1 cellular context compared by ENCODE assay signal in genomic region chr14:68966872-68967301, GRCh38.
TF ChIP-seq lines count a peak whose summit lies in the region.

No MANE protein-coding gene starts in this region.

TF ChIP-seq in H1, 55 proteins besides CTCF, POLR2A, EP300 and RAD21:
- TF ChIP-seq SIX5 (IDR thresholded peaks at IDR 0.05; ENCODE audit: low read depth, low read length) = no peak
- TF ChIP-seq ASH2L (IDR thresholded peaks at IDR 0.05; ENCODE audit: low read length) = no peak
- no peak for TF ChIP-seq SP2 (IDR thresholded peaks at IDR 0.05; ENCODE audit: low read length)
- TF ChIP-seq E2F6 (IDR thresholded peaks at IDR 0.05) = no peak
- no peak for TF ChIP-seq CEBPB (IDR thresholded peaks at IDR 0.05; ENCODE audit: low read depth, low read length)
- TF ChIP-seq ZNF274 (IDR thresholded peaks at IDR 0.05; ENCODE audit: borderline replicate concordance, extremely low read depth, low read length) = no peak
- no peak for TF ChIP-seq GABPA (IDR thresholded peaks at IDR 0.05; ENCODE audit: borderline replicate concordance, insufficient read depth, low read length)
- no peak for TF ChIP-seq CHD1 (IDR thresholded peaks at IDR 0.05; ENCODE audit: low read depth, low read length)
- TF ChIP-seq CBX5 (IDR thresholded peaks at IDR 0.05; ENCODE audit: low read depth, low read length) = no peak
- TF ChIP-seq GTF2F1 (IDR thresholded peaks at IDR 0.05; ENCODE audit: borderline replicate concordance, low read depth, low read length) = no peak
- no peak for TF ChIP-seq HDAC2 (IDR thresholded peaks at IDR 0.05; ENCODE audit: borderline replicate concordance in 1 of 2, low read depth in 2 of 2, low read length in 2 of 2)
- TF ChIP-seq TAF1 (IDR thresholded peaks at IDR 0.05; ENCODE audit: low read depth, low read length) = no peak
- TF ChIP-seq MAFK (IDR thresholded peaks at IDR 0.05; ENCODE audit: low read depth, low read length) = no peak
- no peak for TF ChIP-seq POLR2AphosphoS5 (IDR thresholded peaks at IDR 0.05; ENCODE audit: low read depth, low read length)
- TF ChIP-seq SAP30 (IDR thresholded peaks at IDR 0.05; ENCODE audit: insufficient read depth, insufficient replicate concordance, low read length) = no peak
- no peak for TF ChIP-seq SIN3A (conservative IDR thresholded peaks at IDR 0.05 in 1 of 2, IDR thresholded peaks at IDR 0.05 in 1 of 2; ENCODE audit: low read depth in 1 of 2, low read length in 2 of 2)
- TF ChIP-seq KDM4A (IDR thresholded peaks at IDR 0.05; ENCODE audit: low read depth, low read length, severe bottlenecking) = no peak
- TF ChIP-seq USF2 (IDR thresholded peaks at IDR 0.05; ENCODE audit: low read length) = no peak
- no peak for TF ChIP-seq SP1 (IDR thresholded peaks at IDR 0.05; ENCODE audit: low read depth, low read length)
